1 cellular context compared by ENCODE assay signal in genomic region chr2:6921321-6921922, GRCh38.
TF ChIP-seq lines count a peak whose summit lies in the region.

No MANE protein-coding gene starts in this region.

TF ChIP-seq in liver, 16 proteins besides CTCF, POLR2A, EP300 and RAD21 (continued from another document):
- TF ChIP-seq EGR1 (IDR thresholded peaks at IDR 0.05; ENCODE audit: low read depth in 2 of 2): no peak
